9 cellular contexts compared by ENCODE assay signal in genomic region chr16:89200850-89201466, GRCh38. TPM values are rescaled to one million over a fixed set of nuclear protein-coding genes. Genes with fewer than 3 reads are reported as not detected.
DNase-seq lines count a peak whose midpoint lies in the region; TF ChIP-seq lines count a peak whose summit lies in the region.
"Had no signal": no experiment of that assay in that cellular context is flagged by ENCODE, and none has a peak within 500 bp of the region (broad histone marks: within the 10 kb centered on the region; RNA-seq: fewer than 3 reads in every experiment).

No MANE protein-coding gene starts in this region.

- H3K9me2 ChIP-seq in neural cell (ENCODE audit: insufficient read depth, low read length): no peaks in the 10 kb centered on the region

- H3K9ac ChIP-seq in HUES48 (ENCODE audit: low read depth, low read length) (no peak overlapping the region), neural cell (ENCODE audit: low read length) (no peak overlapping the region)
- H3K9ac ChIP-seq: KMS-11 had no signal

- H3K4me1 ChIP-seq in HUES48 (ENCODE audit: control insufficient read depth, insufficient read depth, low read length): peaks cover 9% of the 10 kb centered on the region; the same call in 1 of the 2 replicates
- peaks cover 0 to 3% of the 10 kb centered on the region in 2 donors for H3K4me1 ChIP-seq in esophagus (ENCODE audit: control insufficient read depth in 2 of 2, insufficient read depth in 2 of 2, low read length in 1 of 2)
- H3K4me1 ChIP-seq in effector memory CD4-positive, alpha-beta T cell (ENCODE audit: control insufficient read depth, insufficient read depth, low read length, poor library complexity, severe bottlenecking): peaks cover 15% of the 10 kb centered on the region

- WGBS in esophagus, 2 donors: 3 to 4% methylated on average over 42 to 68 of the region's 68 CpGs

- H3K27me3 ChIP-seq in BJ (ENCODE audit: control insufficient read depth, insufficient read depth, low read length): peaks cover 22% of the 10 kb centered on the region
- H3K27me3 ChIP-seq in HUES48 (ENCODE audit: control insufficient read depth, insufficient read depth, low read length): peaks cover 44% of the 10 kb centered on the region
- peaks cover 0 to 15% of the 10 kb centered on the region in 2 donors for H3K27me3 ChIP-seq in esophagus (ENCODE audit: control insufficient read depth in 1 of 2, insufficient read depth in 2 of 2, low read length in 2 of 2)
- H3K27me3 ChIP-seq in neural cell (ENCODE audit: insufficient read depth, low read depth, low read length): peaks cover 53% of the 10 kb centered on the region
- H3K27me3 ChIP-seq in effector memory CD4-positive, alpha-beta T cell (replicated peaks; ENCODE audit: control insufficient read depth, insufficient read depth, low read length, poor library complexity, severe bottlenecking): peaks cover 19% of the 10 kb centered on the region

- H3K79me2 ChIP-seq in neural cell (replicated peaks; ENCODE audit: insufficient read depth, low read length): no peaks in the 10 kb centered on the region

- H2AFZ ChIP-seq in neural cell (ENCODE audit: low read depth, low read length): no peak overlapping the region

- no peaks in the 10 kb centered on the region for H4K20me1 ChIP-seq in neural cell (ENCODE audit: insufficient read depth)

- H3K36me3 ChIP-seq in BJ (ENCODE audit: control insufficient read depth, insufficient read depth, low read length) (no peaks in the 10 kb centered on the region; the same call in 1 of the 2 replicates), HUES48 (ENCODE audit: control insufficient read depth, insufficient read depth, low read length) (no peaks in the 10 kb centered on the region), esophagus (ENCODE audit: control insufficient read depth in 2 of 2, insufficient read depth in 2 of 2, low read length in 1 of 2) (no peaks in the 10 kb centered on the region), neural cell (ENCODE audit: insufficient read depth, low read length) (no peaks in the 10 kb centered on the region)
- H3K36me3 ChIP-seq in effector memory CD4-positive, alpha-beta T cell (ENCODE audit: control insufficient read depth, insufficient read depth, low read length): no peaks in the 10 kb centered on the region

- H3K9me3 ChIP-seq in HUES48 (ENCODE audit: control insufficient read depth, insufficient read depth, low read length): no peaks in the 10 kb centered on the region
- peaks cover 0 to 6% of the 10 kb centered on the region in 2 donors for H3K9me3 ChIP-seq in esophagus (ENCODE audit: control insufficient read depth in 2 of 2, insufficient read depth in 1 of 2, low read depth in 1 of 2, low read length in 1 of 2)
- H3K9me3 ChIP-seq in neural cell (ENCODE audit: low read length): peaks cover 6% of the 10 kb centered on the region
- H3K9me3 ChIP-seq in effector memory CD4-positive, alpha-beta T cell (ENCODE audit: control insufficient read depth, low read length): no peaks in the 10 kb centered on the region

- TF ChIP-seq CTCF in BJ (IDR thresholded peaks at IDR 0.05; ENCODE audit: insufficient read depth, low read depth, low read length): no peak
- no peak for TF ChIP-seq CTCF in neural cell (IDR thresholded peaks at IDR 0.05; ENCODE audit: poor library complexity, severe bottlenecking)
- no peak for TF ChIP-seq CTCF in GM13976 (IDR thresholded peaks at IDR 0.05; ENCODE audit: borderline replicate concordance, control extremely low read depth, extremely low read depth, insufficient read depth, missing control alignments)

- TF ChIP-seq RAD21 in neural cell (conservative IDR thresholded peaks at IDR 0.05): no peak

- no peak for TF ChIP-seq EP300 in neural cell (conservative IDR thresholded peaks at IDR 0.05; ENCODE audit: poor library complexity, severe bottlenecking)

- no peak for DNase-seq in BJ (ENCODE audit: low read depth)
- no peak for DNase-seq in effector memory CD4-positive, alpha-beta T cell
- DNase-seq in NCI-H2227 (lab: John Stamatoyannopoulos, UW; ENCODE audit: unreplicated experiment): no peak
- DNase-seq in activated effector memory CD4-positive, alpha-beta T cell treated with Interleukin-2 at 50 U/mL for 16 hours: no peak
- DNase-seq in GM13976 (ENCODE audit: low spot score): no peak

- CTCF ChIA-PET in BJ (lab: Yijun Ruan, JAX): no interaction called here

- POLR2A ChIA-PET in BJ (lab: Charles Lee): no interaction called here

- no peak overlapping the region for H3K27ac ChIP-seq in HUES48 (ENCODE audit: low read depth, low read length)
- no peak overlapping the region for H3K27ac ChIP-seq in esophagus (ENCODE audit: low read depth in 2 of 2, low read length in 1 of 2)
- H3K27ac ChIP-seq in neural cell (ENCODE audit: low read length): no peak overlapping the region
- H3K27ac ChIP-seq in effector memory CD4-positive, alpha-beta T cell (ENCODE audit: insufficient read depth, low read length, poor library complexity, severe bottlenecking): no peak overlapping the region
- H3K27ac ChIP-seq: KMS-11 had no signal

- in situ Hi-C loops in GM13976 (cut with MboI; ENCODE audit: low sequenced_read_pairs, unreplicated experiment): no loop called here

- no peak overlapping the region for H3K4me2 ChIP-seq in neural cell (ENCODE audit: low read length)
- H3K4me2 ChIP-seq: KMS-11 had no signal

- H3F3A ChIP-seq in neural cell (ENCODE audit: insufficient read depth, low read length, poor library complexity, severe bottlenecking): no peaks in the 10 kb centered on the region

- H3K4me3 ChIP-seq in BJ (ENCODE audit: low read depth, low read length) (peak overlapping the region; percentile 9), HUES48 (ENCODE audit: low read depth, low read length) (peak overlapping the region; percentile 61), esophagus (ENCODE audit: low read depth in 1 of 2, low read length in 2 of 2) (peak overlapping the region; percentile 29 to 47), neural cell (ENCODE audit: low read length) (peak overlapping the region; percentile 55)
- H3K4me3 ChIP-seq in effector memory CD4-positive, alpha-beta T cell (ENCODE audit: insufficient read depth, low read depth, low read length, poor library complexity, severe bottlenecking): no peak overlapping the region

TF ChIP-seq in neural cell, 6 proteins besides CTCF, POLR2A, EP300 and RAD21:
- TF ChIP-seq POLR2AphosphoS5 (IDR thresholded peaks at IDR 0.05): no peak
- no peak for TF ChIP-seq MXI1 (conservative IDR thresholded peaks at IDR 0.05; ENCODE audit: poor library complexity, severe bottlenecking)
- TF ChIP-seq EZH2 (IDR thresholded peaks at IDR 0.05; ENCODE audit: borderline replicate concordance, insufficient read depth, low read length, poor library complexity, severe bottlenecking): peak; percentile 33
- no peak for TF ChIP-seq REST (IDR thresholded peaks at IDR 0.05; ENCODE audit: borderline replicate concordance)
- no peak for TF ChIP-seq TAF1 (IDR thresholded peaks at IDR 0.05; ENCODE audit: low read depth)
- TF ChIP-seq SMC3 (conservative IDR thresholded peaks at IDR 0.05; ENCODE audit: poor library complexity): no peak

RNA-seq across cellular contexts. Expression of gene SLC22A31, which starts 0.6 kb away (rescaled TPM):
- polyA plus RNA-seq in BJ (2011; rRNA removed) (0.11 and 0.12 TPM in 2 replicates), esophagus (under 1 TPM; 0.14 to 0.16 TPM), neural cell (not detected in 2 replicates)
- polyA minus RNA-seq in BJ (2011; rRNA and poly(A)+ RNA removed): not detected in 2 replicates
- not detected in 2 replicates for polyA minus RNA-seq in neural cell

RNA-seq across cellular contexts. Expression of gene ZNF778, which starts 16.5 kb away (rescaled TPM):
- polyA plus RNA-seq in BJ (2011; rRNA removed) (5.5 and 5.9 TPM in 2 replicates), esophagus (1 to 10 TPM; 1.4 to 2.9 TPM), neural cell (14.7 and 16.3 TPM in 2 replicates)
- 4.1 and 6.3 TPM in 2 replicates for polyA minus RNA-seq in BJ (2011; rRNA and poly(A)+ RNA removed)
- polyA minus RNA-seq in neural cell: 73.0 and 84.5 TPM in 2 replicates

RNA-seq across cellular contexts. Expression of gene CDH15, which starts 29.4 kb away (rescaled TPM):
- polyA plus RNA-seq in BJ (2011; rRNA removed) (0.04 and 0.07 TPM in 2 replicates), esophagus (not detected), neural cell (not detected in 2 replicates)
- polyA minus RNA-seq in BJ (2011; rRNA and poly(A)+ RNA removed): not detected in 2 replicates
- not detected in 2 replicates for polyA minus RNA-seq in neural cell
